ENCODE assay signal across 9 cellular contexts in the genomic region with DNA sequence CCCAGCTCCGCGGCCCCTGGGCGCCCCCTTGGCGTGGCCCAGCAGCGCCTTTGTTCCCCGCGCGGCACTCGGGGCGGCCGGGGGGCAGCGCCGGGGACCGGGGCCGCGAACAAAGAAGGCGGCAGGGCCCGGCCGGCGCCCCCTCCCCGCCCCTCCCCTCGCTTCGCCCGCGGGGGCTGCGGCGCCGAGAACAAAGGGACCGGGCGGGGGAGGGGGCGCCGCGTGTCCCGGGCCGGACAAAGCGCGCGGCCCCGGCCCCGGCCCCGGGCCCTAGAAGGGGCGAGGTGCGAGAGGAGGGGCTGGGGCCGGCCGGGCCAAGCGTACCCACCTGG. TPM values are rescaled to one million over a fixed set of nuclear protein-coding genes. Genes with fewer than 3 reads are reported as not detected.
DNase-seq lines count a peak whose midpoint lies in the region; ATAC-seq, FAIRE-seq and TF ChIP-seq lines count a peak whose summit lies in the region.
"Had no signal": no experiment of that assay in that cellular context is flagged by ENCODE, and none has a peak within 500 bp of the region (broad histone marks: within the 10 kb centered on the region; RNA-seq: fewer than 3 reads in every experiment).

No MANE protein-coding gene starts in this region.

- H3K27ac Mint-ChIP-seq in natural killer cell treated with Interleukin-12 subunit alpha and Interleukin-12 subunit beta and Interleukin-15 and Interleukin-18, amount 100 ng/mL, for 72 hours = no peak overlapping the region

- no peak for FAIRE-seq in GM12891 (lab: Jason Lieb, UNC)

- TF ChIP-seq POLR2A in GM12891 (IDR thresholded peaks at IDR 0.05; ENCODE audit: low read depth, low read length) = no peak

- ATAC-seq in HG02798 (IDR thresholded peaks at IDR 0.05; ENCODE audit: poor library complexity, unreplicated experiment) (peak; percentile 16), HG03469 (IDR thresholded peaks at IDR 0.05; ENCODE audit: unreplicated experiment) (no peak)
- ATAC-seq in natural killer cell treated with Interleukin-12 subunit alpha and Interleukin-12 subunit beta and Interleukin-15 and Interleukin-18, amount 100 ng/mL, for 72 hours = peak; percentile 22 to 41

- no peak overlapping the region for H3K4me3 Mint-ChIP-seq in natural killer cell treated with Interleukin-12 subunit alpha and Interleukin-12 subunit beta and Interleukin-15 and Interleukin-18, amount 100 ng/mL, for 72 hours

- H3K4me3 ChIP-seq in choroid plexus epithelial cell (ENCODE audit: low read depth, low read length) = peak overlapping the region; percentile 70

- H3K36me3 Mint-ChIP-seq in natural killer cell treated with Interleukin-12 subunit alpha and Interleukin-12 subunit beta and Interleukin-15 and Interleukin-18, amount 100 ng/mL, for 72 hours = peaks cover 17% of the 10 kb centered on the region

- H3K4me1 Mint-ChIP-seq in natural killer cell treated with Interleukin-12 subunit alpha and Interleukin-12 subunit beta and Interleukin-15 and Interleukin-18, amount 100 ng/mL, for 72 hours (ENCODE audit: low read depth in 2 of 2) = peaks cover 36 to 46% of the 10 kb centered on the region in 2 donors

- no peaks in the 10 kb centered on the region for H3K27me3 Mint-ChIP-seq in natural killer cell treated with Interleukin-12 subunit alpha and Interleukin-12 subunit beta and Interleukin-15 and Interleukin-18, amount 100 ng/mL, for 72 hours

- DNase-seq in D341Med (ENCODE audit: low spot score) (peak; percentile 62), choroid plexus epithelial cell (ENCODE audit: low read depth) (no peak), GDM1 (lab: John Stamatoyannopoulos, UW) (no peak), GM12891 (ENCODE audit: insufficient read length, low spot score) (no peak), SIG-M5 (lab: John Stamatoyannopoulos, UW) (no peak)
- no peak for DNase-seq in natural killer cell treated with Interleukin-12 subunit alpha and Interleukin-12 subunit beta and Interleukin-15 and Interleukin-18, amount 100 ng/mL, for 72 hours (ENCODE audit: low spot score)

- TF ChIP-seq CTCF in choroid plexus epithelial cell (conservative IDR thresholded peaks at IDR 0.05; ENCODE audit: low read depth, low read length) = no peak

- no peaks in the 10 kb centered on the region for H3K9me3 Mint-ChIP-seq in natural killer cell treated with Interleukin-12 subunit alpha and Interleukin-12 subunit beta and Interleukin-15 and Interleukin-18, amount 100 ng/mL, for 72 hours

TF ChIP-seq in GM12891, 5 proteins besides CTCF, POLR2A, EP300 and RAD21:
- TF ChIP-seq SPI1 (IDR thresholded peaks at IDR 0.05; ENCODE audit: low read depth, low read length) = no peak
- no peak for TF ChIP-seq TAF1 (IDR thresholded peaks at IDR 0.05; ENCODE audit: low read depth, low read length)
- no peak for TF ChIP-seq PAX5 (IDR thresholded peaks at IDR 0.05; ENCODE audit: insufficient read depth, low read length, severe bottlenecking)
- TF ChIP-seq POLR2AphosphoS5 (IDR thresholded peaks at IDR 0.05; ENCODE audit: low read depth, low read length) = no peak
- TF ChIP-seq POU2F2 (IDR thresholded peaks at IDR 0.05; ENCODE audit: low read depth, low read length) = no peak
TF ChIP-seq in GM12891: peak in this region for 0.

RNA-seq across cellular contexts. Expression of gene MARCKSL1, which starts 0.4 kb away (rescaled TPM):
- total RNA-seq in natural killer cell treated with Interleukin-12 subunit alpha and Interleukin-12 subunit beta and Interleukin-15 and Interleukin-18, amount 100 ng/mL, for 72 hours = 10 to 100 TPM; 11.8 to 35.9 TPM
- 159 TPM for polyA plus RNA-seq in GM12891 (2012; ENCODE audit: low read depth, missing spikeins)

RNA-seq across cellular contexts. Expression of gene FAM229A, which starts 26.7 kb away (rescaled TPM):
- total RNA-seq in natural killer cell treated with Interleukin-12 subunit alpha and Interleukin-12 subunit beta and Interleukin-15 and Interleukin-18, amount 100 ng/mL, for 72 hours = 10 to 100 TPM in 1 of 2 donors, 1 to 10 TPM in 1; 6.2 to 13.4 TPM
- polyA plus RNA-seq in GM12891 (2012; ENCODE audit: low read depth, missing spikeins) = 2.1 TPM

RNA-seq across cellular contexts. Expression of gene TSSK3, which starts 26.8 kb away (rescaled TPM):
- under 1 TPM in 1 of 2 donors, not detected in 1; 0.36 TPM for total RNA-seq in natural killer cell treated with Interleukin-12 subunit alpha and Interleukin-12 subunit beta and Interleukin-15 and Interleukin-18, amount 100 ng/mL, for 72 hours
- polyA plus RNA-seq in GM12891 (2012; ENCODE audit: low read depth, missing spikeins) = 0.77 TPM
- total RNA-seq: HT1080 had no signal

RNA-seq across cellular contexts. Expression of gene HDAC1, which starts 43.7 kb away (rescaled TPM):
- total RNA-seq in natural killer cell treated with Interleukin-12 subunit alpha and Interleukin-12 subunit beta and Interleukin-15 and Interleukin-18, amount 100 ng/mL, for 72 hours = 100 to 1,000 TPM; 186 to 225 TPM
- 193 TPM for polyA plus RNA-seq in GM12891 (2012; ENCODE audit: low read depth, missing spikeins)

RNA-seq across cellular contexts. Expression of gene BSDC1, which starts 58.7 kb away (rescaled TPM):
- 10 to 100 TPM; 55.6 to 68.2 TPM for total RNA-seq in natural killer cell treated with Interleukin-12 subunit alpha and Interleukin-12 subunit beta and Interleukin-15 and Interleukin-18, amount 100 ng/mL, for 72 hours
- 14.9 TPM for polyA plus RNA-seq in GM12891 (2012; ENCODE audit: low read depth, missing spikeins)
